Comparison of ENCODE assay signal across 8 cellular contexts in the genomic region with DNA sequence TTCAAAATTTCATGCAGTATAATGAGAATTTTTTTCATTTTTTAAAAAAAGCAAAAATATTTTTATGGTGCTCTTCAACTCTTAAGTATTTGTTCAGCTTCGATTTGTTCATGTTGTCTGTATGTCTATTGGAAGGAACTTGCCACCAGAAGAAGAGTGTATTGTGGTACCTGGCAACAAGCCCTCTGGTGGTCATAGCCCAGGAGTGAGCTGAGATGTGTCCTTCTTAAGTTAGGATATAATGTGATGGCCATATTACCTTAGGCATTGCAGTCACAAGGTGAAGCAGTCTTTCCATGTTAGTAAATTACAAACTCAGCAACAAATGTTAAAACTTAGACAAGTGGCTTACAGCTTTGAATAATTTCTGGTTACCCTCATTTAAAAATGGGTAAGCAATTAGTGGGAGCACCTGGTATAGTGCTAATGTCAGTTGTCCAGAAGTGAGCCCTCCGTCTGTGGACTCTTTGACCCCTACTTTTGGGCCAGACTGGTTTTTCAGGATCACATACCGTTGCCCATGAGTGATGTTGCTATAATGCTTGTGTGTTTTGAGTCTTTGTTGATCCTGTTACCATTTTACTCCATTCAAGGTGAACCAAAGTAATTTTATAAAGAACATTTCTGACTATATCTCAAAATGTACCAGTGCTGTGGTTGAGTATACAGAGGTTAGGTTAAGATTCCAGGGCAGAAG. TPM values are rescaled to one million over a fixed set of nuclear protein-coding genes. Genes with fewer than 3 reads are reported as not detected.
DNase-seq lines count a peak whose midpoint lies in the region; ATAC-seq, FAIRE-seq and TF ChIP-seq lines count a peak whose summit lies in the region.

No MANE protein-coding gene starts in this region.

- CTCF ChIA-PET in A549 (lab: Yijun Ruan, JAX): interaction anchor here (1.1 to 2.4 kb wide), 9 partner anchors 8 to 191 kb away, joined by 3 to 9 read pairs (median 4); no protein-coding TSS in a partner anchor

- H3K27ac ChIP-seq in A549: no peak overlapping the region

- DNase-seq in A549 (ENCODE audit: low read depth in 1 of 2, low spot score in 1 of 2) (peak; percentile 15 to 69), astrocyte of the cerebellum (ENCODE audit: low read depth) (no peak), 8988T (no peak), islet precursor cell (no peak), NCI-H1930 (lab: John Stamatoyannopoulos, UW) (no peak)
- no peak for DNase-seq in stimulated activated effector memory CD8-positive, alpha-beta T cell treated with anti-CD3 and anti-CD28 coated beads, Interleukin-12 subunit alpha, Interleukin-12 subunit beta, amount 100 ng/mL, for 72 hours (ENCODE audit: low spot score in 2 of 2)

- H3K4me3 ChIP-seq in A549 (no peak overlapping the region), astrocyte of the cerebellum (ENCODE audit: low read depth, low read length) (no peak overlapping the region)

- no peaks in the 10 kb centered on the region for H3K9me3 Mint-ChIP-seq in stimulated activated effector memory CD8-positive, alpha-beta T cell treated with anti-CD3 and anti-CD28 coated beads, Interleukin-12 subunit alpha, Interleukin-12 subunit beta, amount 100 ng/mL, for 72 hours

- H3K36me3 Mint-ChIP-seq in stimulated activated effector memory CD8-positive, alpha-beta T cell treated with anti-CD3 and anti-CD28 coated beads, Interleukin-12 subunit alpha, Interleukin-12 subunit beta, amount 100 ng/mL, for 72 hours: no peaks in the 10 kb centered on the region

- POLR2A ChIA-PET in A549 (lab: Yijun Ruan, JAX): no interaction called here

- no peak for FAIRE-seq in A549 (lab: Jason Lieb, UNC)

- H3K4me1 ChIP-seq in A549: peaks cover 60% of the 10 kb centered on the region

- H3K4me3 Mint-ChIP-seq in stimulated activated effector memory CD8-positive, alpha-beta T cell treated with anti-CD3 and anti-CD28 coated beads, Interleukin-12 subunit alpha, Interleukin-12 subunit beta, amount 100 ng/mL, for 72 hours: no peak overlapping the region

- no peaks in the 10 kb centered on the region for H3K4me1 Mint-ChIP-seq in stimulated activated effector memory CD8-positive, alpha-beta T cell treated with anti-CD3 and anti-CD28 coated beads, Interleukin-12 subunit alpha, Interleukin-12 subunit beta, amount 100 ng/mL, for 72 hours

- 78% methylated on average over 3 of the region's 3 CpGs for WGBS in A549 (ENCODE audit: missing lambda C conversion rate)

- ATAC-seq in A549: peak; percentile 81 to 85; a peak in 5 of 6 replicates
- ATAC-seq in HG03135 (IDR thresholded peaks at IDR 0.05; ENCODE audit: unreplicated experiment): peak; percentile 79
- ATAC-seq in stimulated activated effector memory CD8-positive, alpha-beta T cell treated with anti-CD3 and anti-CD28 coated beads, Interleukin-12 subunit alpha, Interleukin-12 subunit beta, amount 100 ng/mL, for 72 hours: peak; percentile 51

- peak overlapping the region; percentile 45 for H3K4me2 ChIP-seq in A549

- in situ Hi-C loops in astrocyte of the cerebellum (cut with HindIII; ENCODE audit: low sequenced_read_pairs): no loop called here

- TF ChIP-seq CTCF in A549 (IDR thresholded peaks at IDR 0.05): peak; percentile 29; the same call in 1 of the 3 replicates
- TF ChIP-seq CTCF in GM12873 (IDR thresholded peaks at IDR 0.05; ENCODE audit: insufficient read depth, low read depth, low read length, missing control alignments): peak; percentile 55
- TF ChIP-seq CTCF in astrocyte of the cerebellum (IDR thresholded peaks at IDR 0.05; ENCODE audit: low read depth, low read length, missing control alignments): peak; percentile 33

- no peaks in the 10 kb centered on the region for H3K9me3 ChIP-seq in A549

- no peak for TF ChIP-seq EP300 in A549 (IDR thresholded peaks at IDR 0.05)

- peak; percentile 20 to 35; a peak in 2 of 5 replicates for TF ChIP-seq RAD21 in A549 (conservative IDR thresholded peaks at IDR 0.05 in 1 of 2, IDR thresholded peaks at IDR 0.05 in 1 of 2)

- no peak overlapping the region for H3K27ac Mint-ChIP-seq in stimulated activated effector memory CD8-positive, alpha-beta T cell treated with anti-CD3 and anti-CD28 coated beads, Interleukin-12 subunit alpha, Interleukin-12 subunit beta, amount 100 ng/mL, for 72 hours

- no peak for TF ChIP-seq POLR2A in A549 (IDR thresholded peaks at IDR 0.05; ENCODE audit: low read length)

TF ChIP-seq in A549, 52 proteins besides CTCF, POLR2A, EP300 and RAD21:
- TF ChIP-seq RARB (CRISPR knock-in tag; IDR thresholded peaks at IDR 0.05): no peak
- no peak for TF ChIP-seq GATA3 (IDR thresholded peaks at IDR 0.05; ENCODE audit: borderline replicate concordance)
- TF ChIP-seq SMC3 (IDR thresholded peaks at IDR 0.05): peak; percentile 25; the same call in 1 of the 3 replicates

RNA-seq across cellular contexts. Expression of a gene that starts 57.4 kb away (rescaled TPM):
- polyA plus RNA-seq in A549 (2011; rRNA removed): 154 and 159 TPM in 2 replicates
- 37.0 and 40.3 TPM in 2 replicates for polyA plus RNA-seq in A549 (2012; cell fraction: cytosol; rRNA removed)
- 28.8 and 43.5 TPM in 2 replicates for polyA plus RNA-seq in A549 (2012; cell fraction: nucleus; rRNA removed)
- 77.7 to 96.4 TPM (median 77.9 TPM) in 3 replicates for polyA plus RNA-seq in A549 (2017; fragmentation: RNase III; extraction: RNeasy Plus Mini Kit Qiagen cat#74134 plus additional on column Dnase treatment)
- polyA minus RNA-seq in A549 (2011; rRNA and poly(A)+ RNA removed): 106 and 112 TPM in 2 replicates

Comparison
In these comparisons a context has a peak if more than half of its experiments do, and no peak if none do; other contexts are left out.
1. DNase-seq: peak in A549 (2 of 2); none in astrocyte of the cerebellum (single experiment), stimulated activated effector memory CD8-positive, alpha-beta T cell treated with anti-CD3 and anti-CD28 coated beads, Interleukin-12 subunit alpha, Interleukin-12 subunit beta, amount 100 ng/mL, for 72 hours (0 of 2), 8988T (single experiment), islet precursor cell (single experiment) and NCI-H1930 (0 of 2).
2. Peak in every context shown above with its lines, with median percentiles within 50 percentile points of each other: ATAC-seq and CTCF ChIP-seq.